ENCODE assay signal across 34 cellular contexts in the genomic region with DNA sequence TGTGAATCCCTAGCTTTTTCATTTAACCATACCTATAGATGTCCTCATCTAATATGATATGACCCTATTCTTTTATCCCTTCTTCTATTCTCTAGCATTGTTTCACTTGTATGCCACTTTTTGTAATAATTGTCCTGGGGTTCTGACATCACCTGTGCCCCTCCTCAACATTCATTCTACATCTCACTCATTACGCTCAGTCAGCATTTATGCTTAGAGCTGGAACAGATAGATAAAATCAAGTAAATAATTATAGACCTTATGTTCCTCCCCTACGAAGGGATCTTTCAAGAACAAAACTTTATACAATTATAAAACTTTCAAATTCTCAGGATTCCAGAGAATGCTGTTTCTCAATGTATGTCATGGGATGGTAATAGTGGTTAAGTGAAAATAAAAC. TPM values are rescaled to one million over a fixed set of nuclear protein-coding genes. Genes with fewer than 3 reads are reported as not detected.
"Had no signal": no experiment of that assay in that cellular context is flagged by ENCODE, and none has a peak within 500 bp of the region (broad histone marks: within the 10 kb centered on the region; RNA-seq: fewer than 3 reads in every experiment).

No MANE protein-coding gene starts in this region.

- H3K36me3 ChIP-seq: colonic mucosa, esophagus squamous epithelium, gastrocnemius medialis, heart right ventricle, left lung, lower lobe of right lung had no signal

- H3K4me1 ChIP-seq: colonic mucosa, esophagus squamous epithelium, gastrocnemius medialis, heart right ventricle, left lung, lower lobe of right lung had no signal

- DNase-seq: colonic mucosa; cortex of kidney; effector CD8-positive, alpha-beta T cell; effector memory CD8-positive, alpha-beta T cell; endodermal cell; erythroblast; esophagus squamous epithelium; foreskin fibroblast; foreskin melanocyte; gastrocnemius medialis; glutamatergic neuron; head of caudate nucleus; heart right ventricle; hippocampal formation; left cardiac atrium; left lung; left ventricle myocardium superior; lower lobe of right lung; mesenchymal stem cell; mucosa of descending colon; naive B cell had no signal

- H3K27ac ChIP-seq: colonic mucosa, epithelial cell of prostate, esophagus squamous epithelium, gastrocnemius medialis, heart right ventricle, left lung, lower lobe of right lung had no signal

- FAIRE-seq: endometrium, islet of Langerhans, keratinocyte had no signal

- H3K27me3 ChIP-seq: colonic mucosa, esophagus squamous epithelium, gastrocnemius medialis, heart right ventricle, left lung had no signal

- H3K9me3 ChIP-seq: colonic mucosa, esophagus squamous epithelium, gastrocnemius medialis, left lung, lower lobe of right lung, mucosa of descending colon had no signal

- H3K4me3 ChIP-seq: colonic mucosa, esophagus squamous epithelium, gastrocnemius medialis, heart right ventricle, left lung, lower lobe of right lung, mucosa of descending colon had no signal

- ATAC-seq: effector memory CD8-positive, alpha-beta T cell; esophagus mucosa; gastrocnemius medialis; heart right ventricle; left cardiac atrium; left lung; left ventricle myocardium superior; lower lobe of right lung; mucosa of descending colon had no signal

RNA-seq across cellular contexts. Expression of gene GABRA6, which starts 18.0 kb away (rescaled TPM):
- total RNA-seq: colonic mucosa, dermis microvascular lymphatic vessel endothelial cell, endodermal cell, esophagus mucosa, esophagus squamous epithelium, gastrocnemius medialis, glomerular endothelial cell, heart right ventricle, kidney epithelial cell, left cardiac atrium, left lung, left ventricle myocardium superior, lower leg skin, lower lobe of right lung, lung microvascular endothelial cell, mesenteric fat pad, mesothelial cell of epicardium, mucosa of descending colon, myocyte had no signal
- polyA plus RNA-seq: heart right ventricle, keratinocyte had no signal
